Comparison of ENCODE assay signal across 17 cellular contexts in the genomic region with DNA sequence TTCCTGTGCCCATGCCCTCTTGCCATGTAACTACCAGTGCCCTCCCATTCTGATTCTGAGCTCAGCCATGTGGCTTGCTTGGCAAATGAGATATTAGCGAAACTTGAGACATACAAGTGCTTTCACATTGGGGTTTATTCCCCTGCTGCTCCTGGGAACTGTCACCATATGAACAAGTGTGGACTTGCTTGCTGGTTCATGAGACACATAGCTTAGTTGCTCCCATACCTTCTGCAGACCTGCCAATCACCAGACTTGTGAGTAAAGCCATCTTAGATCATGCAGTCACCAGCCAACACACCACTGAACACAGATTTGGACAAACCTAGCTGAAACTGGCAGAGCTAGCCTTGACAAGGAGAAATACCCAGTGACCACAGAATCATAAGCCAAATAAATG.
DNase-seq lines count a peak whose midpoint lies in the region; ATAC-seq and TF ChIP-seq lines count a peak whose summit lies in the region.
"Had no signal": no experiment of that assay in that cellular context is flagged by ENCODE, and none has a peak within 500 bp of the region (broad histone marks: within the 10 kb centered on the region; RNA-seq: fewer than 3 reads in every experiment).

No MANE protein-coding gene starts in this region.

- peak; percentile 44 for ATAC-seq in GM19463 (IDR thresholded peaks at IDR 0.05; ENCODE audit: unreplicated experiment)
- ATAC-seq in activated naive CD4-positive, alpha-beta T cell treated with anti-CD3 and anti-CD28 coated beads, Interleukin-2, amount 50 U/mL, for 72 hours = no peak
- ATAC-seq: Right ventricle myocardium inferior had no signal

- TF ChIP-seq CTCF in GM12865 (IDR thresholded peaks at IDR 0.05; ENCODE audit: insufficient read depth, low read depth, low read length, missing control alignments) = no peak
- no peak for TF ChIP-seq CTCF in epithelial cell of esophagus (IDR thresholded peaks at IDR 0.05; ENCODE audit: insufficient read depth, low read depth, low read length, missing control alignments)

- peak; percentile 42 for DNase-seq in GM12865 (ENCODE audit: low read depth)
- DNase-seq in NCI-H2171 (lab: John Stamatoyannopoulos, UW) = peak; percentile 73
- DNase-seq in epithelial cell of esophagus (ENCODE audit: low read depth) = peak; percentile 83
- DNase-seq in NCI-H1092 (lab: John Stamatoyannopoulos, UW) = no peak
- no peak for DNase-seq in activated naive CD4-positive, alpha-beta T cell treated with anti-CD3 and anti-CD28 coated beads, Interleukin-2, amount 50 U/mL, for 72 hours (ENCODE audit: low spot score in 2 of 2)
- no peak for DNase-seq in activated CD4-positive, alpha-beta T cell treated with anti-CD3 and anti-CD28 coated beads, Interleukin-2, amount 50 U/mL, for 48 hours
- DNase-seq: BE2C; CD4-positive, alpha-beta memory T cell; KG1; NCI-H1105; NCI-H187; NCI-H526; T-helper 1 cell had no signal

- H3K9me3 Mint-ChIP-seq in activated naive CD4-positive, alpha-beta T cell treated with anti-CD3 and anti-CD28 coated beads, Interleukin-2, amount 50 U/mL, for 72 hours = no peaks in the 10 kb centered on the region

- no peaks in the 10 kb centered on the region for H3K36me3 Mint-ChIP-seq in activated naive CD4-positive, alpha-beta T cell treated with anti-CD3 and anti-CD28 coated beads, Interleukin-2, amount 50 U/mL, for 72 hours
- H3K36me3 Mint-ChIP-seq: CD4-positive, alpha-beta memory T cell had no signal

- no peak overlapping the region for H3K4me3 ChIP-seq in GM12865 (ENCODE audit: low read depth, low read length)
- H3K4me3 ChIP-seq in epithelial cell of esophagus (ENCODE audit: low read length) = no peak overlapping the region
- H3K4me3 ChIP-seq: HAP-1, SK-N-MC had no signal

- H3K27ac Mint-ChIP-seq in activated naive CD4-positive, alpha-beta T cell treated with anti-CD3 and anti-CD28 coated beads, Interleukin-2, amount 50 U/mL, for 72 hours = no peak overlapping the region

Comparison
In these comparisons a context has a peak if more than half of its experiments do, and no peak if none do; other contexts are left out.
1. DNase-seq: peak in GM12865 (single experiment), NCI-H2171 (single experiment) and epithelial cell of esophagus (single experiment); none in NCI-H1092 (single experiment), activated naive CD4-positive, alpha-beta T cell treated with anti-CD3 and anti-CD28 coated beads, Interleukin-2, amount 50 U/mL, for 72 hours (0 of 2) and activated CD4-positive, alpha-beta T cell treated with anti-CD3 and anti-CD28 coated beads, Interleukin-2, amount 50 U/mL, for 48 hours (0 of 2).